ENCODE assay signal across 8 cellular contexts in the genomic region with DNA sequence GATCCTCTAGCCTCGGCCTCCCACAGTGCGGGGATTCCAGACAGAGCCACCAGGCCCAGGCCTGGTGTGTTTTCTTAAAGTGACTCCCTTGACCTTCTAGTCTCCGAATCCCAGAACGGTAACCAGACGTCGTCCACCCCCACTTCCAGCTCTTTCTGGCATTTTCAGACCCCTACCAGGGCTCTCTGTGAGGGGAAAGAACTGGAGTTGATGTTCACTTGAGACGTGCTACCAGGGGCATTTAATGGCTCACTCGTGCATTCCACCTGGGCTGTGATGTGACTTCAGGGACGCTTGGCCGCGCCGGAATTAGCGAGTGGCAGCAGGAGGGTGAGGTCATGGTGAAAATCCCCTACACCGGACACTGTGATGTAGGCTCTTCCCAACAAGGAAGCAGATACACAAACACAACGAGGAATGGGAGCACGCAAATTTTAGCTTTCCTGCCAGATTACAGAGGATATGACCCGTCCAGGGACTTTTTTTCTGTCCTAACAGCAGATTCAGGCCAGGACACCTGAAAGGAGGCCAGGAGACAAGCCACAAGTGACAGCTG. TPM values are rescaled to one million over a fixed set of nuclear protein-coding genes. Genes with fewer than 3 reads are reported as not detected.
DNase-seq lines count a peak whose midpoint lies in the region; ATAC-seq, FAIRE-seq and TF ChIP-seq lines count a peak whose summit lies in the region.

No MANE protein-coding gene starts in this region.

- no peaks in the 10 kb centered on the region for H3K9me3 Mint-ChIP-seq in activated CD4-positive, alpha-beta T cell treated with anti-CD3 and anti-CD28 coated beads, Interleukin-2, amount 10 ng/mL, durations not matched to agents 24 days and 14 days

- peaks cover 29% of the 10 kb centered on the region for H3K4me1 Mint-ChIP-seq in activated CD4-positive, alpha-beta T cell treated with anti-CD3 and anti-CD28 coated beads, Interleukin-2, amount 10 ng/mL, durations not matched to agents 24 days and 14 days

- BruUV-seq in K562 (replicated peaks; lab: Mats Ljungman, UMichigan): TSS peak; percentile 77

- peak overlapping the region; percentile 90 for H3K4me3 Mint-ChIP-seq in activated CD4-positive, alpha-beta T cell treated with anti-CD3 and anti-CD28 coated beads, Interleukin-2, amount 10 ng/mL, durations not matched to agents 24 days and 14 days

- no peak for ATAC-seq in K562
- ATAC-seq in thoracic aorta (ENCODE audit: insufficient number of reproducible peaks, low FRiP score, low read depth): no peak
- ATAC-seq in GM21515 (IDR thresholded peaks at IDR 0.05; ENCODE audit: unreplicated experiment): no peak
- ATAC-seq in GM19463 (IDR thresholded peaks at IDR 0.05; ENCODE audit: unreplicated experiment): no peak

- peak overlapping the region; percentile 97 for H3K27ac Mint-ChIP-seq in activated CD4-positive, alpha-beta T cell treated with anti-CD3 and anti-CD28 coated beads, Interleukin-2, amount 10 ng/mL, durations not matched to agents 24 days and 14 days

- no peaks in the 10 kb centered on the region for H3K9me3 ChIP-seq in K562 (replicated peaks; ENCODE audit: control insufficient read depth, insufficient read depth, low read depth, low read length)
- H3K9me3 ChIP-seq in thoracic aorta: no peaks in the 10 kb centered on the region

- TF ChIP-seq EP300 in K562 (IDR thresholded peaks at IDR 0.05; ENCODE audit: low read length): no peak

- peaks cover 22 to 25% of the 10 kb centered on the region in 2 experiments; a peak in 4 of 5 replicates for H3K4me1 ChIP-seq in K562 (replicated peaks in 1 of 2; ENCODE audit: control insufficient read depth in 2 of 2, insufficient read depth in 2 of 2, low read length in 2 of 2)
- peaks cover 15 to 27% of the 10 kb centered on the region in 2 donors for H3K4me1 ChIP-seq in thoracic aorta (ENCODE audit: control insufficient read depth in 1 of 2, low read depth in 2 of 2)

- peak overlapping the region; percentile 91; the same call in 1 of the 2 replicates for H2AFZ ChIP-seq in K562 (ENCODE audit: low read depth, low read length)

- TF ChIP-seq POLR2A in K562 (conservative IDR thresholded peaks at IDR 0.05): no peak
- no peak for TF ChIP-seq POLR2A in lower leg skin (IDR thresholded peaks at IDR 0.05)

- WGBS in K562 (ENCODE audit: insufficient coverage, low coverage, missing lambda C conversion rate): 86% methylated on average over 17 of the region's 17 CpGs
- 51 to 56% methylated on average over 17 of the region's 17 CpGs for WGBS in lower leg skin, 2 donors

- H3K4me3 ChIP-seq in K562 (no peak overlapping the region), lower leg skin (ENCODE audit: low read depth, poor library complexity, severe bottlenecking) (no peak overlapping the region), thoracic aorta (peak overlapping the region; percentile 96)

- peak overlapping the region; percentile 70 for H3K4me2 ChIP-seq in K562 (ENCODE audit: insufficient read depth, low read length)

- POLR2A ChIA-PET in K562 (lab: Yijun Ruan, JAX): interaction anchor here (0.6 to 2.0 kb wide), 3 partner anchors 12 to 426 kb away, joined by 3 to 5 read pairs (median 4); no protein-coding TSS in a partner anchor

- peaks cover 27% of the 10 kb centered on the region for H3K36me3 Mint-ChIP-seq in activated CD4-positive, alpha-beta T cell treated with anti-CD3 and anti-CD28 coated beads, Interleukin-2, amount 10 ng/mL, durations not matched to agents 24 days and 14 days (ENCODE audit: low read depth)

- peaks cover 15% of the 10 kb centered on the region for H3K36me3 ChIP-seq in K562 (ENCODE audit: control insufficient read depth, insufficient read depth, low read length)
- peaks cover 3% of the 10 kb centered on the region for H3K36me3 ChIP-seq in thoracic aorta

- peaks cover 38% of the 10 kb centered on the region for H3K79me2 ChIP-seq in K562 (ENCODE audit: control insufficient read depth, insufficient read depth, low read length)

- H3K27ac ChIP-seq in K562 (ENCODE audit: extremely low read depth, low read depth, low read length) (peak overlapping the region; percentile 89; the same call in 2 of the 3 replicates), thoracic aorta (peak overlapping the region; percentile 94 to 95)

- peak; percentile 61 for DNase-seq in activated CD4-positive, alpha-beta T cell treated with anti-CD3 and anti-CD28 coated beads, Interleukin-2, amount 10 ng/mL, durations not matched to agents 24 days and 14 days
- DNase-seq in activated CD4-positive, alpha-beta T cell treated with anti-CD3 and anti-CD28 coated beads for 48 hours: no peak
- no peak for DNase-seq in K562 (ENCODE audit: extremely low read depth in 1 of 4, low spot score in 3 of 4)
- peak; percentile 35 to 89 for DNase-seq in lower leg skin (ENCODE audit: low spot score in 2 of 2)
- no peak for DNase-seq in thoracic aorta (ENCODE audit: low spot score)
- no peak for DNase-seq in GF-D8 (lab: John Stamatoyannopoulos, UW)

- FAIRE-seq in K562 (lab: Jason Lieb, UNC): no peak

- CTCF ChIA-PET in K562 (lab: Yijun Ruan, JAX; ENCODE audit: low intra/inter-chr PET ratio): no interaction called here

- TF ChIP-seq RAD21 in K562 (CRISPR knock-in tag; conservative IDR thresholded peaks at IDR 0.05 in 1 of 2, IDR thresholded peaks at IDR 0.05 in 1 of 2): no peak

- peak overlapping the region; percentile 87 to 100; a peak in 2 of 4 replicates for H3K9ac ChIP-seq in K562 (ENCODE audit: insufficient read depth in 1 of 2, low read depth in 2 of 2, low read length in 2 of 2)

- no peaks in the 10 kb centered on the region for H3K9me1 ChIP-seq in K562 (ENCODE audit: control insufficient read depth, insufficient read depth, low read length)

- H3K27me3 Mint-ChIP-seq in activated CD4-positive, alpha-beta T cell treated with anti-CD3 and anti-CD28 coated beads, Interleukin-2, amount 10 ng/mL, durations not matched to agents 24 days and 14 days: peaks cover 10% of the 10 kb centered on the region

- in situ Hi-C loops in K562 (cut with MboI): no loop called here

- TF ChIP-seq CTCF in K562 (IDR thresholded peaks at IDR 0.05 in 2 of 3, conservative IDR thresholded peaks at IDR 0.05 in 1 of 3; ENCODE audit: insufficient read depth in 2 of 3, low read depth in 1 of 3, low read length in 3 of 3): no peak
- no peak for TF ChIP-seq CTCF in lower leg skin (IDR thresholded peaks at IDR 0.05)
- TF ChIP-seq CTCF in thoracic aorta (IDR thresholded peaks at IDR 0.05): no peak

- peaks cover 9% of the 10 kb centered on the region for H4K20me1 ChIP-seq in K562 (replicated peaks; ENCODE audit: control insufficient read depth, insufficient read depth, low read length)

- no peaks in the 10 kb centered on the region for H3K27me3 ChIP-seq in K562 (ENCODE audit: control insufficient read depth in 2 of 2, insufficient read depth in 2 of 2, low read length in 2 of 2)
- no peaks in the 10 kb centered on the region for H3K27me3 ChIP-seq in thoracic aorta (replicated peaks; ENCODE audit: insufficient read depth)

- intact Hi-C loops in activated CD4-positive, alpha-beta T cell treated with anti-CD3 and anti-CD28 coated beads, Interleukin-2, amount 10 ng/mL, durations not matched to agents 24 days and 14 days (cut with micrococcal nuclease): loop anchor here (1.0 to 5.0 kb wide), 4 partner anchors 35 to 80 kb away; a partner anchor contains a TSS
- intact Hi-C loops in K562 (cut with micrococcal nuclease) (loop anchor here (2.0 to 5.0 kb wide), 2 partner anchors 43 to 80 kb away; no protein-coding TSS in a partner anchor), lower leg skin (cut with DNase I; ENCODE audit: low total_unique reads) (no loop called here)

RNA-seq across cellular contexts. Expression of a gene that starts 1.1 kb away (rescaled TPM):
- 51.1 and 52.3 TPM in 2 replicates for total RNA-seq in activated CD4-positive, alpha-beta T cell treated with anti-CD3 and anti-CD28 coated beads, Interleukin-2, amount 10 ng/mL, durations not matched to agents 24 days and 14 days
- total RNA-seq in K562 (2011; cell fraction: chromatin; rRNA removed; ENCODE audit: low replicate concordance): 12.0 and 26.6 TPM in 2 replicates
- total RNA-seq in K562 (2011; cell fraction: nucleolus; rRNA removed): 8.8 and 10.1 TPM in 2 replicates
- 17.5 and 28.5 TPM in 2 replicates for total RNA-seq in K562 (2011; cell fraction: nucleoplasm; rRNA removed)
- total RNA-seq in K562 (2014; rRNA removed) (20.5 and 22.2 TPM in 2 replicates), K562 (2014; rRNA removed; fragmentation: Illumina TruSeq; extraction: Trizol) (38.7 and 44.2 TPM in 2 replicates), K562 (2015; rRNA removed; fragmentation: Illumina TruSeq; extraction: Trizol) (35.6 and 38.0 TPM in 2 replicates), K562 (2021) (29.4 and 30.8 TPM in 2 replicates), lower leg skin (10 to 100 TPM; 36.5 to 52.1 (median 45.2) TPM), thoracic aorta (10 to 100 TPM; 51.7 to 68.1 TPM)
- polyA plus RNA-seq in K562 (2011; rRNA removed) (29.3 and 40.5 TPM in 2 replicates), K562 (2014; fragmentation: Illumina TruSeq; extraction: Trizol) (27.6 and 31.3 TPM in 2 replicates), K562 (2014; fragmentation: Nextera tagmentation; extraction: Ambion mirVana) (10 to 100 TPM in 1 of 2 experiments, 1 to 10 TPM in 1; 9.3 to 11.9 TPM), K562 (2014; rRNA removed) (15.5 and 19.2 TPM in 2 replicates)
- polyA plus RNA-seq in K562 (2011; cell fraction: cytosol; rRNA removed): 9.9 and 17.5 TPM in 2 replicates
- 8.6 and 13.7 TPM in 2 replicates for polyA plus RNA-seq in K562 (2011; cell fraction: nucleus; rRNA removed)
- 21.4 and 28.1 TPM in 2 replicates for polyA plus RNA-seq in K562 (2012)
- polyA minus RNA-seq in K562 (2011; rRNA and poly(A)+ RNA removed): 67.1 and 72.1 TPM in 2 replicates
- 15.6 and 21.8 TPM in 2 replicates for polyA minus RNA-seq in K562 (2011; cell fraction: cytosol; rRNA and poly(A)+ RNA removed)
- polyA minus RNA-seq in K562 (2011; cell fraction: nucleus; rRNA and poly(A)+ RNA removed): 10.1 and 17.4 TPM in 2 replicates

Comparison
In these comparisons a context has a peak if more than half of its experiments do, and no peak if none do; other contexts are left out.
1. DNase-seq: peak in activated CD4-positive, alpha-beta T cell treated with anti-CD3 and anti-CD28 coated beads, Interleukin-2, amount 10 ng/mL, durations not matched to agents 24 days and 14 days (single experiment) and lower leg skin (2 of 2); none in activated CD4-positive, alpha-beta T cell treated with anti-CD3 and anti-CD28 coated beads for 48 hours (single experiment), K562 (0 of 4), thoracic aorta (single experiment) and GF-D8 (single experiment).